Comparison of ENCODE assay signal across 9 cellular contexts in the genomic region with DNA sequence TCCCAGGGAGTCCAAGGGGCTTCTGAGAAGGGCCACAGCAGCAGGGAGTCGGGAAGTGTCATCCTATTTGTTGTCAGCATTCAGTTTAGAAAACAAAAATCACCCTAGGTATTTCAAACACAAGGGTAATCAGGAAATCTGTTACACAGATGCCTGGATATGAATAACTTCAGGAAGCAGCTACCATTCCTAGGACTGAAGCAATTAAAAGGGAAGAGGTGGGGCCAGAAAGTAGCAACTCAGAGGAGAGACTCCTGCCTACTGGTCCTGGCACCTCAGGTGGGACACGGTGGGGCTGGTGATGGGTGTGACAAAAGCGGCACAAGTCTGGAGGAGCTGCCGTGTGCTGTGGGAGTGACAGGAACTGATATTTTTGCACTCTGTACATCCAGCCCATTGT.
"Had no signal": no experiment of that assay in that cellular context is flagged by ENCODE, and none has a peak within 500 bp of the region (broad histone marks: within the 10 kb centered on the region; RNA-seq: fewer than 3 reads in every experiment).

No MANE protein-coding gene starts in this region.

- H3K9me3 ChIP-seq: HAP-1 had no signal

- H3K9ac ChIP-seq: GM23248 had no signal

- H3K4me3 Mint-ChIP-seq: HFFc6 had no signal

- H3K27ac Mint-ChIP-seq: HFFc6 had no signal

- H3K36me3 ChIP-seq: HAP-1 had no signal

- ATAC-seq: HCT116, HepG2, K562 had no signal

- H3K9me3 Mint-ChIP-seq: HFFc6 had no signal

- H3K4me3 ChIP-seq: GM23248, HAP-1, K562 had no signal

- H3K27ac ChIP-seq: GM23248, HL-60 had no signal

- DNase-seq: GM23248, GOT3, H7, HFFc6 had no signal

- H3K4me1 ChIP-seq: HAP-1 had no signal

- H2AFZ ChIP-seq: GM23248 had no signal
